27 cellular contexts compared by ENCODE assay signal in genomic region chr9:75013735-75014134, GRCh38.
"Had no signal": no experiment of that assay in that cellular context is flagged by ENCODE, and none has a peak within 500 bp of the region (broad histone marks: within the 10 kb centered on the region; RNA-seq: fewer than 3 reads in every experiment).

No MANE protein-coding gene starts in this region.

- ATAC-seq: activated CD4-positive, CD25-positive, alpha-beta regulatory T cell treated with anti-CD3 and anti-CD28 coated beads, Interleukin-2, amount 50 U/mL, for 24 hours; Panc1; Right ventricle myocardium inferior; T-cell had no signal

- H3K4me3 ChIP-seq: cardiac muscle cell, SK-N-MC had no signal

- H3K9me3 Mint-ChIP-seq: activated naive CD8-positive, alpha-beta T cell treated with anti-CD3 and anti-CD28 coated beads for 36 hours; T-cell had no signal

- H3K27ac ChIP-seq: brain microvascular endothelial cell, cardiac muscle cell, SK-N-MC had no signal

- H3K4me3 Mint-ChIP-seq: activated naive CD8-positive, alpha-beta T cell treated with anti-CD3 and anti-CD28 coated beads for 36 hours; T-cell had no signal

- H3K27me3 Mint-ChIP-seq: activated naive CD8-positive, alpha-beta T cell treated with anti-CD3 and anti-CD28 coated beads for 36 hours; T-cell had no signal

- H3K27me3 ChIP-seq: brain microvascular endothelial cell, cardiac muscle cell had no signal

- H3K36me3 ChIP-seq: brain microvascular endothelial cell had no signal

- H3K27ac Mint-ChIP-seq: activated naive CD8-positive, alpha-beta T cell treated with anti-CD3 and anti-CD28 coated beads for 36 hours; T-cell had no signal

- DNase-seq: activated CD4-positive, alpha-beta T cell treated with anti-CD3 and anti-CD28 coated beads for 4 hours; activated CD4-positive, alpha-beta T cell treated with anti-CD3 and anti-CD28 coated beads, Interleukin-2, amount 50 U/mL, for 48 hours; activated CD8-positive, alpha-beta memory T cell treated with anti-CD3 and anti-CD28 coated beads, Interleukin-2, amount 50 U/mL, for 48 hours; activated effector memory CD4-positive, alpha-beta T cell treated with anti-CD3 and anti-CD28 coated beads, Interleukin-2, amount 50 U/mL, for 16 hours; activated naive CD4-positive, alpha-beta T cell treated with Interleukin-2 at 50 U/mL for 16 hours; activated naive CD8-positive, alpha-beta T cell treated with anti-CD3 and anti-CD28 coated beads for 36 hours; activated T-cell treated with anti-CD3 and anti-CD28 coated beads, Interleukin-2, amount 50 U/mL, for 1 hour; brain microvascular endothelial cell; cerebellar nuclear complex; KG1; NCI-H1048; NCI-H1694; NCI-H2029; NCI-H2107; NCI-H2171 treated with DMSO at 0.1 percent for 48 hours; NCI-H226; NCI-H510A; NCI-H526 treated with DMSO at 0.1 percent for 48 hours; NK-92 treated with Interleukin-12 subunit alpha and Interleukin-12 subunit beta, amount 100 ng/mL, for 24 hours; OCI-M1; RPMI8226; T-cell had no signal
